Comparison of ENCODE assay signal across 8 cellular contexts in the genomic region with DNA sequence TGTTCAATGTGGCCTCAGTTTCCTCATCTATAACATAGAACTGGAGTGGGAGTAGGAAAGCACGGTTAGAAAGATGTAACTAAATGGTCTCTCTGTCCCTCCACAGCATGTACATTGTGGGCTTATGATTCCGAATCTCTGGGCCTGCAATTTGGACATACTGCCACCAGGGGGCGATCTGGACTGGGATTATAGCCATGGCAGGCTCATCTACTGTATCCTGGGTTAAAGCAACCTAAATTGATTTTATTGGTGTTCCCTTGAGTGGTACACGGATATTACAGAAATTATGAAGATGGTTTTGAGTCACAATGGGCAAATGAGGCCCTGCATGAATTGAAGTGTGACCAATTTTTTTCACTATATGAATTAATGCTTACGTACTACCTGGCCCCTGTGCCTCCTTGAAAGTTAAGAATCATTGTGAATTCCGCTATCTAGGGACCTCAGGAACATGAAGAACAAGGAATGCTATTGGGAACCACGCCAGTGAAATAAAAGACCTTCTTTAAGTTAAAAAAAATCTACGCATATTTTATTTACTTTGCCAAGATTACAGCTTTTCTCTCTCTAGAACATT. TPM values are rescaled to one million over a fixed set of nuclear protein-coding genes. Genes with fewer than 3 reads are reported as not detected.
DNase-seq lines count a peak whose midpoint lies in the region; ATAC-seq and FAIRE-seq lines count a peak whose summit lies in the region.

No MANE protein-coding gene starts in this region.

- DNase-seq in GM19239 (ENCODE audit: insufficient read length, low spot score) (no peak), RCC 7860 (ENCODE audit: low spot score) (peak; percentile 36), amygdala (lab: John Stamatoyannopoulos, UW) (no peak), caudate nucleus (lab: John Stamatoyannopoulos, UW) (no peak), mucosa of gallbladder (ENCODE audit: low spot score) (no peak)
- peak; percentile 4 for DNase-seq in effector CD8-positive, alpha-beta T cell (lab: John Stamatoyannopoulos, UW)
- DNase-seq in stimulated activated CD4-positive, alpha-beta T cell treated with anti-CD3 and anti-CD28 coated beads, Interleukin-1b, Interleukin-23, amount 100 ng/mL, for 24 hours (ENCODE audit: low read depth in 4 of 4, low spot score in 1 of 4), result peak in 3 of 4 experiments; percentile 29 to 51 (median 36)

- no peak for ATAC-seq in GM19467 (IDR thresholded peaks at IDR 0.05; ENCODE audit: unreplicated experiment)

- no peak overlapping the region for H3K27ac ChIP-seq in caudate nucleus (ENCODE audit: low read depth, low read length)

- FAIRE-seq in GM19239 (lab: Jason Lieb, UNC), result peak; percentile 71
- FAIRE-seq in RCC 7860 (lab: Jason Lieb, UNC), result no peak

RNA-seq across cellular contexts. Expression of a gene that starts 32.9 kb away (rescaled TPM):
- total RNA-seq in mucosa of gallbladder, result 281 TPM

RNA-seq across cellular contexts. Expression of a gene that starts 33.2 kb away (rescaled TPM):
- total RNA-seq in mucosa of gallbladder, result 129 TPM

Comparison
In these comparisons a context has a peak if more than half of its experiments do, and no peak if none do; other contexts are left out.
1. DNase-seq: peak in RCC 7860 (single experiment), effector CD8-positive, alpha-beta T cell (single experiment) and stimulated activated CD4-positive, alpha-beta T cell treated with anti-CD3 and anti-CD28 coated beads, Interleukin-1b, Interleukin-23, amount 100 ng/mL, for 24 hours (3 of 4); none in GM19239 (single experiment), amygdala (0 of 56), caudate nucleus (0 of 61) and mucosa of gallbladder (single experiment).